ENCODE assay signal across 14 cellular contexts in genomic region chr3:16297991-16298885, GRCh38. TPM values are rescaled to one million over a fixed set of nuclear protein-coding genes. Genes with fewer than 3 reads are reported as not detected.
DNase-seq lines count a peak whose midpoint lies in the region; ATAC-seq and TF ChIP-seq lines count a peak whose summit lies in the region.
"Had no signal": no experiment of that assay in that cellular context is flagged by ENCODE, and none has a peak within 500 bp of the region (broad histone marks: within the 10 kb centered on the region; RNA-seq: fewer than 3 reads in every experiment).

No MANE protein-coding gene starts in this region.

- peaks cover 99% of the 10 kb centered on the region for H3K4me1 Mint-ChIP-seq in activated naive CD8-positive, alpha-beta T cell (ENCODE audit: low read depth)
- peaks cover 70 to 83% of the 10 kb centered on the region in 2 donors for H3K4me1 Mint-ChIP-seq in immature natural killer cell

- H3K27me3 Mint-ChIP-seq in activated naive CD8-positive, alpha-beta T cell: no peaks in the 10 kb centered on the region
- peaks cover 3 to 11% (median 5%) of the 10 kb centered on the region in 3 donors for H3K27me3 Mint-ChIP-seq in immature natural killer cell (ENCODE audit: low read depth in 3 of 3)
- H3K27me3 Mint-ChIP-seq: memory B cell had no signal

- H3K4me3 ChIP-seq in heart left ventricle (no peak overlapping the region), right atrium auricular region (no peak overlapping the region), body of pancreas (no peak overlapping the region), MM.1S (ENCODE audit: low read length) (no peak overlapping the region)

- peaks cover 0 to 48% (median 33%) of the 10 kb centered on the region in 9 donors for H3K36me3 ChIP-seq in heart left ventricle
- no peaks in the 10 kb centered on the region for H3K36me3 ChIP-seq in right atrium auricular region
- peaks cover 0 to 2% of the 10 kb centered on the region in 2 donors for H3K36me3 ChIP-seq in body of pancreas (replicated peaks in 1 of 2; ENCODE audit: insufficient read depth in 1 of 2, low read depth in 2 of 2)
- peaks cover 4% of the 10 kb centered on the region for H3K36me3 ChIP-seq in MM.1S (replicated peaks; ENCODE audit: insufficient read depth, low read length)

- intact Hi-C loops in heart left ventricle (cut with DNase I): loop anchor here in 2 of 10 donors (10.0 kb wide), 1 partner anchor 217 kb away; the partner anchor contains the start of gene RFTN1 (in 2 of the 2)
- intact Hi-C loops in body of pancreas (cut with DNase I): no loop called here

- peak overlapping the region in 1 of 12 donors; percentile 1 for H3K27ac ChIP-seq in heart left ventricle
- H3K27ac ChIP-seq in right atrium auricular region: no peak overlapping the region
- no peak overlapping the region for H3K27ac ChIP-seq in body of pancreas
- no peak overlapping the region for H3K27ac ChIP-seq in MM.1S (ENCODE audit: low read length)

- H3F3A ChIP-seq in MM.1S (ENCODE audit: insufficient read depth, low read length): no peaks in the 10 kb centered on the region

- H3K4me1 ChIP-seq in heart left ventricle (peaks cover 0 to 57% (median 13%) of the 10 kb centered on the region in 12 donors), right atrium auricular region (peaks cover 0 to 11% of the 10 kb centered on the region in 2 donors), body of pancreas (no peaks in the 10 kb centered on the region), MM.1S (ENCODE audit: low read length) (peaks cover 18% of the 10 kb centered on the region)

- DNase-seq in heart left ventricle (no peak), right atrium auricular region (ENCODE audit: low spot score) (no peak), immature natural killer cell (no peak), body of pancreas (no peak), MM.1S (no peak)
- DNase-seq: IMR-90, NCI-H1105 treated with DMSO at 0.1 percent for 48 hours, NCI-H446, nucleus accumbens, SIG-M5 had no signal

- no peaks in the 10 kb centered on the region for H3K9me2 ChIP-seq in MM.1S (replicated peaks; ENCODE audit: insufficient read depth, low read length)

- peaks cover 40% of the 10 kb centered on the region for H3K36me3 Mint-ChIP-seq in activated naive CD8-positive, alpha-beta T cell
- peaks cover 29 to 41% (median 37%) of the 10 kb centered on the region in 3 donors for H3K36me3 Mint-ChIP-seq in immature natural killer cell

- TF ChIP-seq CTCF in heart left ventricle (IDR thresholded peaks at IDR 0.05): no peak
- TF ChIP-seq CTCF in right atrium auricular region (IDR thresholded peaks at IDR 0.05): no peak
- no peak for TF ChIP-seq CTCF in body of pancreas (IDR thresholded peaks at IDR 0.05)
- TF ChIP-seq CTCF in MM.1S (IDR thresholded peaks at IDR 0.05; ENCODE audit: low read length): no peak

- peaks cover 9% of the 10 kb centered on the region for H3K79me2 ChIP-seq in MM.1S (ENCODE audit: low read length)

- H3K9me3 ChIP-seq in heart left ventricle (peaks cover 0 to 10% (median 0%) of the 10 kb centered on the region in 12 donors), right atrium auricular region (no peaks in the 10 kb centered on the region), body of pancreas (no peaks in the 10 kb centered on the region), MM.1S (replicated peaks; ENCODE audit: insufficient read depth, low read length) (no peaks in the 10 kb centered on the region)

- H3K4me3 Mint-ChIP-seq in activated naive CD8-positive, alpha-beta T cell: peak overlapping the region; percentile 40
- no peak overlapping the region for H3K4me3 Mint-ChIP-seq in immature natural killer cell
- H3K4me3 Mint-ChIP-seq: memory B cell had no signal

- H3K4me2 ChIP-seq in MM.1S (ENCODE audit: low read depth, low read length): no peak overlapping the region

- peak in 3 of 4 donors; percentile 48 to 73 (median 55) for ATAC-seq in heart left ventricle
- ATAC-seq in body of pancreas: no peak
- ATAC-seq in GM21786 (IDR thresholded peaks at IDR 0.05; ENCODE audit: unreplicated experiment): no peak
- ATAC-seq in GM18498 (IDR thresholded peaks at IDR 0.05; ENCODE audit: unreplicated experiment): no peak

- TF ChIP-seq POLR2A in heart left ventricle (IDR thresholded peaks at IDR 0.05) (no peak), body of pancreas (IDR thresholded peaks at IDR 0.05) (no peak)

- WGBS in heart left ventricle, 4 donors: 54 to 60% (median 57%) methylated on average over 9 of the region's 9 CpGs
- WGBS in body of pancreas, 2 donors: 80 to 81% methylated on average over 9 of the region's 9 CpGs

- H3K9me3 Mint-ChIP-seq in activated naive CD8-positive, alpha-beta T cell (ENCODE audit: low read depth): no peaks in the 10 kb centered on the region
- peaks cover 0 to 5% (median 0%) of the 10 kb centered on the region in 6 donors for H3K9me3 Mint-ChIP-seq in immature natural killer cell
- H3K9me3 Mint-ChIP-seq: memory B cell had no signal

- H2AFZ ChIP-seq in MM.1S (ENCODE audit: low read length): no peak overlapping the region

- H3K27me3 ChIP-seq in heart left ventricle (no peaks in the 10 kb centered on the region), right atrium auricular region (no peaks in the 10 kb centered on the region), body of pancreas (no peaks in the 10 kb centered on the region), MM.1S (replicated peaks; ENCODE audit: insufficient read depth, low read length) (no peaks in the 10 kb centered on the region)

- H4K20me1 ChIP-seq in MM.1S (ENCODE audit: insufficient read depth, low read length): no peaks in the 10 kb centered on the region

- no peak overlapping the region for H3K9ac ChIP-seq in MM.1S (ENCODE audit: low read length)

- H3K27ac Mint-ChIP-seq in activated naive CD8-positive, alpha-beta T cell: peak overlapping the region; percentile 88
- H3K27ac Mint-ChIP-seq in immature natural killer cell: peak overlapping the region in 5 of 6 donors; percentile 75 to 99 (median 92)
- H3K27ac Mint-ChIP-seq: memory B cell had no signal

RNA-seq across cellular contexts. Expression of gene OXNAD1, which starts 33.2 kb away (rescaled TPM):
- total RNA-seq in heart left ventricle (10 to 100 TPM; 12.8 to 23.6 (median 18.1) TPM), right atrium auricular region (10 to 100 TPM in 1 of 2 donors, 1 to 10 TPM in 1; 9.8 to 15.7 TPM), body of pancreas (10 to 100 TPM; 13.5 to 18.8 TPM)
- polyA plus RNA-seq in heart left ventricle (10 to 100 TPM in 1 of 2 donors, 1 to 10 TPM in 1; 7.3 to 26.9 TPM), immature natural killer cell (10 to 100 TPM; 22.0 to 27.3 (median 23.8) TPM)

RNA-seq across cellular contexts. Expression of gene DPH3, which starts 33.5 kb away (rescaled TPM):
- 10 to 100 TPM; 13.7 to 35.6 (median 20.9) TPM for total RNA-seq in heart left ventricle
- 10 to 100 TPM in 1 of 2 donors, 1 to 10 TPM in 1; 10.0 to 38.3 TPM for polyA plus RNA-seq in heart left ventricle
- total RNA-seq in right atrium auricular region: 10 to 100 TPM; 17.3 to 17.7 TPM
- 10 to 100 TPM; 22.3 to 31.8 (median 25.5) TPM for polyA plus RNA-seq in immature natural killer cell
- total RNA-seq in body of pancreas: 1 to 10 TPM; 4.9 TPM

Comparison
In these comparisons a context has a peak if more than half of its experiments do, and no peak if none do; other contexts are left out.
1. ATAC-seq: peak in heart left ventricle (3 of 4); none in body of pancreas (single experiment), GM21786 (single experiment) and GM18498 (single experiment).